ENCODE assay signal across 1 cellular context in the genomic region with DNA sequence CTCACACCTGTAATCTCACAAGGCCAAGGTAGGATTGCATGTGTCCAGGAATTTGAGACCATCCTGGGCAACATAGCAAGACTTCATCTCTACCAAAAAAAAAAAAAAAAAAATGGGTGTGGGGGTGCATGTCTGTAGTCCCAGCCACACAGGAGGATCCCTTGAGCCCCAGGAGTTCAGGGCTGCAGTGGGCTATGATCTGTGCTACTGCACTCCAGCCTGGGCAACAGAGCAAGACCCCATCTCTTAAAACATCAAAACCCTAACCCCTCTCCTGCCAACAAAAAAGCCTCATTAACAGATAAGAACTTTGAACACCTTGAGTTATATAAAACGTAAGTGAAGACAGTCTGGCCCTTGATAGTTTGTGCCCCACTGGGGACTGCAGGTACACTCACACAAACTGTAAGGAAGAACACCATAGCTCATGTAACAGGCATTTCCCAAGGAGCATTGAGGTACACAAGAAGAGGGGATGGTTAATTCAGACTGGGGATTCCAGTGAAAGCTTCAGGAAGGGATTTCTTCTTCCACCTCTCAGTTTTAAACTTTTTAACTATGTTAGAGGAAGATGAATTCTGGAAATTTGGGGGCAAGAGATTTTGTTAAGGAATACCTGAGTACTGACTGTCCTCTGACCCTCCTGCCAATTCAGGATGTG.
TF ChIP-seq lines count a peak whose summit lies in the region.

No MANE protein-coding gene starts in this region.

TF ChIP-seq in GM12878, 131 proteins besides CTCF, POLR2A, EP300 and RAD21:
- TF ChIP-seq GABPA (IDR thresholded peaks at IDR 0.05; ENCODE audit: low read depth) (no peak), FOXK2 (IDR thresholded peaks at IDR 0.05) (no peak), FOS (IDR thresholded peaks at IDR 0.05; ENCODE audit: borderline replicate concordance, extremely low read depth, insufficient read length) (no peak), ELK1 (IDR thresholded peaks at IDR 0.05; ENCODE audit: low read depth, low read length) (no peak), KAT2A (conservative IDR thresholded peaks at IDR 0.05; ENCODE audit: control insufficient read depth, low read depth, low read length) (no peak)
